In the genomic region with DNA sequence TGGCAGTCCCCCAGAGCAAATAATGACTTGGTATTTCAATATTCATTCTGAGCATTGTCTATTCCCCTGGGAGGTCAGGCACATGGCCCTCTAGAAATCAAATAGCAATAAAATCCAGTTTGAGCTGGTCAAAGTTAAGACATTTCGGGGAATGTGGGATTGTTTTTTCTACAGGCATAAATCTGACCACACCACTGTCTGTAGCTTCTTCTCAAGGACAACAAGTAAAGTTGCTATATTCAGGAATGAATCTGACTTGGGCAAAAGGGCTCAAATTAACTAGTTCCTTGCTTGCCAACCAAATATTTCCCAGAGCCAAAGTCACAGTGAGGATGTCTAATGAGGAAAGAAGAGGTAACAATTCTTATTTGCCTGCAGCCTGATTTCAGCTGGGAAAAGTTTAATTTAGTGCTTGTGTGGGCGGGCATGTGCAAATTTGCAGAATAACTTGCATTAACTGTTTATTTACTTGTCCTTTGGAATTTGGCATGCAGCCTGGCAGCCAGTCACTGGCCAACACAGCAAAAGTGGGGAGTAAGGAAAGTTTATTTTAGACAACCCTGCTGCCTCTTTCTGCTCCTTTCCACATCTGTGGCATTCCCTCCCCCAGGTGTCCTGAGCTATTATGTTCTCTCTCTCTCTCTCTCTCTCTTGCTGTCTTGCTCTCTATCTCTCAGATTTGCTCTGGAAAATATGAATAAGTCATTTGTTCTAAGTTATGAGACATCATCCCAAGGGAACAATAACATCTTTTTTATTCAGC, we compare ENCODE assay signal across 10 cellular contexts.
A peak's percentile ranks its signal among the peaks of the same experiment; 100 is the strongest.
DNase-seq lines count a peak whose midpoint lies in the region; FAIRE-seq lines count a peak whose summit lies in the region.
"Had no signal": no experiment of that assay in that cellular context is flagged by ENCODE, and none has a peak within 500 bp of the region (broad histone marks: within the 10 kb centered on the region; RNA-seq: fewer than 3 reads in every experiment).

No MANE protein-coding gene starts in this region.

- DNase-seq in EL: peak; percentile 39
- DNase-seq in NCI-H69 (lab: John Stamatoyannopoulos, UW): peak; percentile 87
- DNase-seq in fibroblast of the conjunctiva (ENCODE audit: low read depth): peak; percentile 72
- peak; percentile 69 for DNase-seq in smooth muscle cell of the brain vasculature (ENCODE audit: low read depth, low spot score)
- DNase-seq in medulla oblongata (ENCODE audit: extremely low spot score): no peak
- DNase-seq in NCI-H510A (lab: John Stamatoyannopoulos, UW): no peak
- no peak for DNase-seq in HTR-8/SVneo (ENCODE audit: insufficient read length, low spot score)
- no peak for DNase-seq in SKM-1 (lab: John Stamatoyannopoulos, UW; ENCODE audit: unreplicated experiment)
- DNase-seq: heart right ventricle, RPMI8226 had no signal

- FAIRE-seq in HTR-8/SVneo (lab: Jason Lieb, UNC): no peak

Comparison
In these comparisons a context has a peak if more than half of its experiments do, and no peak if none do; other contexts are left out.
1. DNase-seq: peak in EL (single experiment), NCI-H69 (single experiment), fibroblast of the conjunctiva (single experiment) and smooth muscle cell of the brain vasculature (single experiment); none in medulla oblongata (single experiment), NCI-H510A (single experiment), HTR-8/SVneo (single experiment) and SKM-1 (single experiment).